ENCODE assay signal across 25 cellular contexts in the genomic region with DNA sequence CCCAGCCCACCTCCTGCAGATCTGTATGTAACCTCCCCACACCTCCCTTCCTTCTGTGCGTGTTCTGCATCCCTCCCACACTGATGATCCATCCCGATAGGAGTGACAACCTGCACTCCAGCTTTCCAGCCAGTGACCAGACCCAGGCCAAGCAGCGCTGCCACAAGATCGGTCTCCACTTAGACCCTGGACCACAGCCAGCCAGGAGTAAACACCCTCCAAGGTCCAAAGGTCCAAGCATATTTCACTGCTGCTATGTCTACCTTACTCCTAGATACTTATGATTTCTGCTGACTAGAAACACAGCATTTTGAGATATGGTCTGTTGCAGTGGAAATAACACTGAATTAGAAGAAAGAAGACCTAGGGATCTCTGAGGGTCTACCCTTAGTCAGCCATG.
"Had no signal": no experiment of that assay in that cellular context is flagged by ENCODE, and none has a peak within 500 bp of the region (broad histone marks: within the 10 kb centered on the region; RNA-seq: fewer than 3 reads in every experiment).

No MANE protein-coding gene starts in this region.

- ATAC-seq: esophagus mucosa; naive thymus-derived CD4-positive, alpha-beta T cell; T-helper 17 cell had no signal

- H3K27ac Mint-ChIP-seq: activated CD4-positive, alpha-beta memory T cell treated with anti-CD3 and anti-CD28 coated beads for 36 hours; activated CD4-positive, alpha-beta T cell treated with anti-CD3 and anti-CD28 coated beads, Interleukin-2, amount 10 ng/mL, durations not matched to agents 24 days and 14 days; activated naive CD4-positive, alpha-beta T cell treated with anti-CD3 and anti-CD28 coated beads for 36 hours; activated naive CD8-positive, alpha-beta T cell treated with anti-CD3 and anti-CD28 coated beads for 36 hours; activated T-helper 1 cell treated with anti-CD3 and anti-CD28 coated beads, Interleukin-12 subunit alpha, Interleukin-12 subunit beta, Interleukin-2, Interleukin-4 antibody, amounts not matched to agents 30 ng/mL and 10 ng/mL and 1 ng/mL, durations not matched to agents 14 hours and 24 hours and 36 hours; endodermal cell; naive thymus-derived CD4-positive, alpha-beta T cell; T-helper 17 cell had no signal

- H3K27me3 Mint-ChIP-seq: activated CD4-positive, alpha-beta memory T cell treated with anti-CD3 and anti-CD28 coated beads for 36 hours; activated CD4-positive, alpha-beta T cell treated with anti-CD3 and anti-CD28 coated beads, Interleukin-2, amount 10 ng/mL, durations not matched to agents 24 days and 14 days; activated naive CD8-positive, alpha-beta T cell treated with anti-CD3 and anti-CD28 coated beads for 36 hours; T-helper 17 cell had no signal

- H3K36me3 ChIP-seq: left ventricle myocardium inferior, ovary, prostate gland, spleen, thoracic aorta, upper lobe of left lung had no signal

- H3K4me3 ChIP-seq: left ventricle myocardium inferior, ovary, prostate gland, spleen, thoracic aorta, upper lobe of left lung had no signal

- H3K27ac ChIP-seq: left ventricle myocardium inferior, ovary, prostate gland, spleen, thoracic aorta, upper lobe of left lung had no signal

- H3K4me1 Mint-ChIP-seq: activated CD4-positive, alpha-beta T cell treated with anti-CD3 and anti-CD28 coated beads, Interleukin-2, amount 10 ng/mL, durations not matched to agents 24 days and 14 days; activated naive CD8-positive, alpha-beta T cell treated with anti-CD3 and anti-CD28 coated beads for 36 hours; naive thymus-derived CD4-positive, alpha-beta T cell; T-helper 17 cell had no signal

- H3K4me1 ChIP-seq: left ventricle myocardium inferior, prostate gland, spleen had no signal

- H3K4me3 Mint-ChIP-seq: activated CD4-positive, alpha-beta memory T cell treated with anti-CD3 and anti-CD28 coated beads for 36 hours; activated CD4-positive, alpha-beta T cell treated with anti-CD3 and anti-CD28 coated beads, Interleukin-2, amount 10 ng/mL, durations not matched to agents 24 days and 14 days; activated naive CD4-positive, alpha-beta T cell treated with anti-CD3 and anti-CD28 coated beads for 36 hours; activated naive CD8-positive, alpha-beta T cell treated with anti-CD3 and anti-CD28 coated beads for 36 hours; activated T-helper 1 cell treated with anti-CD3 and anti-CD28 coated beads, Interleukin-12 subunit alpha, Interleukin-12 subunit beta, Interleukin-2, Interleukin-4 antibody, amounts not matched to agents 30 ng/mL and 10 ng/mL and 1 ng/mL, durations not matched to agents 14 hours and 24 hours and 36 hours; endodermal cell; naive thymus-derived CD4-positive, alpha-beta T cell; T-helper 17 cell had no signal

- H3K9me3 ChIP-seq: left ventricle myocardium inferior, ovary, prostate gland, spleen, thoracic aorta, upper lobe of left lung had no signal

- DNase-seq: activated CD4-positive, alpha-beta memory T cell treated with anti-CD3 and anti-CD28 coated beads for 36 hours; activated CD4-positive, alpha-beta T cell treated with anti-CD3 and anti-CD28 coated beads, Interleukin-2, amount 10 ng/mL, durations not matched to agents 24 days and 14 days; activated CD4-positive, CD25-positive, alpha-beta regulatory T cell treated with anti-CD3 and anti-CD28 coated beads, Interleukin-2, amount 50 U/mL, for 72 hours; activated CD8-positive, alpha-beta memory T cell treated with anti-CD3 and anti-CD28 coated beads, Interleukin-2, amount 50 U/mL, for 4 hours; activated effector memory CD4-positive, alpha-beta T cell treated with anti-CD3 and anti-CD28 coated beads, Interleukin-2, amount 50 U/mL, for 16 hours; activated naive CD4-positive, alpha-beta T cell treated with anti-CD3 and anti-CD28 coated beads for 36 hours; activated naive CD8-positive, alpha-beta T cell treated with anti-CD3 and anti-CD28 coated beads for 36 hours; activated T-cell treated with anti-CD3 and anti-CD28 coated beads, Interleukin-2, amount 50 U/mL, for 1 hour; caudate nucleus; endodermal cell; foreskin fibroblast; head of caudate nucleus; hypothalamus; left ventricle myocardium inferior; naive thymus-derived CD4-positive, alpha-beta T cell; ovary; spleen; stimulated activated naive CD4-positive, alpha-beta T cell treated with Interleukin-2 at 50 U/mL for 16 hours; T-helper 17 cell; T1000; upper lobe of left lung had no signal

- H3K9me3 Mint-ChIP-seq: activated CD4-positive, alpha-beta memory T cell treated with anti-CD3 and anti-CD28 coated beads for 36 hours; activated CD4-positive, alpha-beta T cell treated with anti-CD3 and anti-CD28 coated beads, Interleukin-2, amount 10 ng/mL, durations not matched to agents 24 days and 14 days; activated naive CD4-positive, alpha-beta T cell treated with anti-CD3 and anti-CD28 coated beads for 36 hours; activated naive CD8-positive, alpha-beta T cell treated with anti-CD3 and anti-CD28 coated beads for 36 hours; activated T-helper 1 cell treated with anti-CD3 and anti-CD28 coated beads, Interleukin-12 subunit alpha, Interleukin-12 subunit beta, Interleukin-2, Interleukin-4 antibody, amounts not matched to agents 30 ng/mL and 10 ng/mL and 1 ng/mL, durations not matched to agents 14 hours and 24 hours and 36 hours; endodermal cell had no signal

- H3K27me3 ChIP-seq: ovary, spleen, upper lobe of left lung had no signal
